ENCODE assay signal across 10 cellular contexts in genomic region chr15:33125883-33126535, GRCh38.
A peak's percentile ranks its signal among the peaks of the same experiment; 100 is the strongest.
DNase-seq lines count a peak whose midpoint lies in the region; ATAC-seq and TF ChIP-seq lines count a peak whose summit lies in the region.
"Had no signal": no experiment of that assay in that cellular context is flagged by ENCODE, and none has a peak within 500 bp of the region (broad histone marks: within the 10 kb centered on the region; RNA-seq: fewer than 3 reads in every experiment).

No MANE protein-coding gene starts in this region.

- H3K36me3 ChIP-seq in CD8-positive, alpha-beta memory T cell (ENCODE audit: insufficient read depth, low read length) = no peaks in the 10 kb centered on the region
- H3K36me3 ChIP-seq in IMR-90 (ENCODE audit: control insufficient read depth, insufficient read depth, low read length) = no peaks in the 10 kb centered on the region
- H3K36me3 ChIP-seq in naive thymus-derived CD4-positive, alpha-beta T cell (ENCODE audit: control insufficient read depth in 2 of 3, insufficient read depth in 3 of 3, low read length in 3 of 3) = no peaks in the 10 kb centered on the region
- H3K36me3 ChIP-seq: spleen, WERI-Rb-1 had no signal

- peak in 2 of 5 donors; percentile 7 to 19 for DNase-seq in CD8-positive, alpha-beta memory T cell
- no peak for DNase-seq in IMR-90
- peak in 4 of 9 donors; percentile 9 to 53 (median 22) for DNase-seq in naive thymus-derived CD4-positive, alpha-beta T cell
- no peak for DNase-seq in cerebellum (ENCODE audit: low spot score)
- no peak for DNase-seq in endothelial cell (ENCODE audit: low spot score)
- DNase-seq: spleen, WERI-Rb-1 had no signal

- H3K18ac ChIP-seq in IMR-90 (ENCODE audit: low read depth, low read length) = peak overlapping the region; percentile 39

- no peaks in the 10 kb centered on the region for H3K27me3 ChIP-seq in CD8-positive, alpha-beta memory T cell (ENCODE audit: insufficient read depth, low read length, poor library complexity, severe bottlenecking)
- H3K27me3 ChIP-seq in IMR-90 (ENCODE audit: control insufficient read depth, insufficient read depth, low read length) = no peaks in the 10 kb centered on the region
- H3K27me3 ChIP-seq in naive thymus-derived CD4-positive, alpha-beta T cell (ENCODE audit: control insufficient read depth in 2 of 2, insufficient read depth in 2 of 2, low read length in 2 of 2) = no peaks in the 10 kb centered on the region
- H3K27me3 ChIP-seq: spleen had no signal

- H4K20me1 ChIP-seq in IMR-90 (ENCODE audit: insufficient read depth, low read length) = no peaks in the 10 kb centered on the region

- H4K8ac ChIP-seq in IMR-90 (ENCODE audit: low read depth in 2 of 2, low read length in 2 of 2) = peak overlapping the region; percentile 79 to 92

- peak overlapping the region; percentile 81 for H2BK5ac ChIP-seq in IMR-90 (ENCODE audit: low read depth, low read length, poor library complexity, severe bottlenecking)

- H3K4ac ChIP-seq in IMR-90 (ENCODE audit: low read depth, low read length) = peak overlapping the region; percentile 96

- H3K4me1 ChIP-seq in CD8-positive, alpha-beta memory T cell (ENCODE audit: insufficient read depth, low read length) = peaks cover 29% of the 10 kb centered on the region
- peaks cover 3% of the 10 kb centered on the region for H3K4me1 ChIP-seq in IMR-90 (ENCODE audit: control insufficient read depth, insufficient read depth, low read length)
- H3K4me1 ChIP-seq in naive thymus-derived CD4-positive, alpha-beta T cell (ENCODE audit: control insufficient read depth in 2 of 2, insufficient read depth in 2 of 2, low read length in 2 of 2) = peaks cover 0 to 20% of the 10 kb centered on the region in 2 donors

- H3K9me3 Mint-ChIP-seq in CD8-positive, alpha-beta memory T cell = peaks cover 0 to 5% (median 0%) of the 10 kb centered on the region in 5 donors
- peaks cover 4% of the 10 kb centered on the region for H3K9me3 Mint-ChIP-seq in activated naive CD8-positive, alpha-beta T cell (ENCODE audit: low read depth)
- H3K9me3 Mint-ChIP-seq in naive thymus-derived CD4-positive, alpha-beta T cell = peaks cover 0 to 4% (median 0%) of the 10 kb centered on the region in 11 donors
- no peaks in the 10 kb centered on the region for H3K9me3 Mint-ChIP-seq in endothelial cell (ENCODE audit: unreplicated experiment)

- no peak for TF ChIP-seq RAD21 in IMR-90 (IDR thresholded peaks at IDR 0.05; ENCODE audit: low read length)

- TF ChIP-seq CTCF in IMR-90 (conservative IDR thresholded peaks at IDR 0.05; ENCODE audit: low read depth, low read length) (no peak), endothelial cell (IDR thresholded peaks at IDR 0.05; ENCODE audit: unreplicated experiment) (no peak)

- no TSS peak for BruUV-seq in IMR-90 (replicated peaks; lab: Mats Ljungman, UMichigan)

- no peak overlapping the region for H3K27ac ChIP-seq in CD8-positive, alpha-beta memory T cell (ENCODE audit: low read depth, low read length)
- peak overlapping the region; percentile 35 for H3K27ac ChIP-seq in IMR-90 (ENCODE audit: insufficient read depth, low read length)
- no peak overlapping the region for H3K27ac ChIP-seq in naive thymus-derived CD4-positive, alpha-beta T cell (ENCODE audit: low read depth, low read length)
- H3K27ac ChIP-seq: WERI-Rb-1 had no signal

- POLR2A ChIA-PET in CD8-positive, alpha-beta memory T cell (lab: Charles Lee) = no interaction called here
- POLR2A ChIA-PET in IMR-90 (lab: Charles Lee; ENCODE audit: unreplicated experiment) = no interaction called here
- POLR2A ChIA-PET in naive thymus-derived CD4-positive, alpha-beta T cell (lab: Charles Lee) = no interaction called here

- in situ Hi-C loops in IMR-90 (cut with MboI; ENCODE audit: low sequenced_read_pairs) = loop anchor here (5.0 kb wide), 1 partner anchor 34 kb away; no protein-coding TSS in a partner anchor

- dilution Hi-C loops in IMR-90 (cut with HindIII; ENCODE audit: low sequenced_read_pairs, unreplicated experiment) = no loop called here

- H4K91ac ChIP-seq in IMR-90 (ENCODE audit: insufficient read depth, low read depth, low read length) = peak overlapping the region; percentile 96

- peak overlapping the region in 6 of 7 donors; percentile 1 to 90 (median 66) for H3K4me3 Mint-ChIP-seq in CD8-positive, alpha-beta memory T cell
- H3K4me3 Mint-ChIP-seq in activated naive CD8-positive, alpha-beta T cell = peak overlapping the region; percentile 72
- peak overlapping the region in 9 of 10 donors; percentile 25 to 85 (median 71) for H3K4me3 Mint-ChIP-seq in naive thymus-derived CD4-positive, alpha-beta T cell
- no peak overlapping the region for H3K4me3 Mint-ChIP-seq in endothelial cell (ENCODE audit: unreplicated experiment)

- H3K9ac ChIP-seq in IMR-90 (ENCODE audit: low read depth, low read length) = no peak overlapping the region

- H3K9me1 ChIP-seq in IMR-90 (ENCODE audit: insufficient read depth, low read length) = peaks cover 10% of the 10 kb centered on the region

- H3K23ac ChIP-seq in IMR-90 (ENCODE audit: low read depth, low read length) = peak overlapping the region; percentile 61; the same call in 1 of the 2 replicates

- H4K5ac ChIP-seq in IMR-90 (ENCODE audit: low read depth, low read length) = peak overlapping the region; percentile 32

- H3K36me3 Mint-ChIP-seq in CD8-positive, alpha-beta memory T cell = peaks cover 0 to 4% (median 0%) of the 10 kb centered on the region in 3 donors
- no peaks in the 10 kb centered on the region for H3K36me3 Mint-ChIP-seq in activated naive CD8-positive, alpha-beta T cell
- no peaks in the 10 kb centered on the region for H3K36me3 Mint-ChIP-seq in naive thymus-derived CD4-positive, alpha-beta T cell
- H3K36me3 Mint-ChIP-seq in endothelial cell (ENCODE audit: low read depth, unreplicated experiment) = no peaks in the 10 kb centered on the region

- H2AK5ac ChIP-seq in IMR-90 (ENCODE audit: low read depth, low read length) = peak overlapping the region; percentile 96

- H3K27me3 Mint-ChIP-seq in CD8-positive, alpha-beta memory T cell = no peaks in the 10 kb centered on the region
- H3K27me3 Mint-ChIP-seq in activated naive CD8-positive, alpha-beta T cell = no peaks in the 10 kb centered on the region
- H3K27me3 Mint-ChIP-seq in naive thymus-derived CD4-positive, alpha-beta T cell = no peaks in the 10 kb centered on the region
- peaks cover 3% of the 10 kb centered on the region for H3K27me3 Mint-ChIP-seq in endothelial cell (ENCODE audit: unreplicated experiment)

- 92% methylated on average over 2 of the region's 7 CpGs; no CpG with 5 or more reads in 1 of the 2 experiments for WGBS in IMR-90 (ENCODE audit: extremely low coverage in 2 of 2, insufficient read length in 1 of 2), 2 experiments

- H3K79me1 ChIP-seq in IMR-90 (ENCODE audit: low read depth in 1 of 2, low read length in 2 of 2) = peaks cover 11 to 37% of the 10 kb centered on the region in 2 experiments

- H3K4me2 ChIP-seq in IMR-90 (ENCODE audit: low read depth, low read length) = no peak overlapping the region; the same call in none of the 2 replicates

- peak overlapping the region; percentile 91; the same call in 2 of the 3 replicates for H2BK15ac ChIP-seq in IMR-90 (ENCODE audit: low read depth, low read length)

- ATAC-seq in IMR-90 (ENCODE audit: low read depth) = peak; percentile 22
- ATAC-seq in naive thymus-derived CD4-positive, alpha-beta T cell = peak; percentile 78
- no peak for ATAC-seq in HG03520 (IDR thresholded peaks at IDR 0.05; ENCODE audit: unreplicated experiment)
- ATAC-seq in GM19324 (IDR thresholded peaks at IDR 0.05; ENCODE audit: low FRiP score, unreplicated experiment) = no peak

- peak overlapping the region; percentile 93 for H2BK20ac ChIP-seq in IMR-90 (ENCODE audit: low read depth, low read length)

- peak overlapping the region in 6 of 8 donors; percentile 52 to 90 (median 85) for H3K27ac Mint-ChIP-seq in CD8-positive, alpha-beta memory T cell
- peak overlapping the region; percentile 85 for H3K27ac Mint-ChIP-seq in activated naive CD8-positive, alpha-beta T cell
- H3K27ac Mint-ChIP-seq in naive thymus-derived CD4-positive, alpha-beta T cell = peak overlapping the region in 7 of 9 donors; percentile 21 to 96 (median 77)
- H3K27ac Mint-ChIP-seq in endothelial cell (ENCODE audit: unreplicated experiment) = no peak overlapping the region

- H2AFZ ChIP-seq in IMR-90 (replicated peaks; ENCODE audit: low read length, poor library complexity) = peak overlapping the region; percentile 75

- peak overlapping the region; percentile 97 for H3K14ac ChIP-seq in IMR-90 (replicated peaks; ENCODE audit: low read depth, low read length)

- peaks cover 13 to 39% (median 21%) of the 10 kb centered on the region in 3 donors for H3K4me1 Mint-ChIP-seq in CD8-positive, alpha-beta memory T cell
- peaks cover 28% of the 10 kb centered on the region for H3K4me1 Mint-ChIP-seq in activated naive CD8-positive, alpha-beta T cell (ENCODE audit: low read depth)
- H3K4me1 Mint-ChIP-seq in naive thymus-derived CD4-positive, alpha-beta T cell = peaks cover 10 to 52% (median 25%) of the 10 kb centered on the region in 7 donors
- peaks cover 19% of the 10 kb centered on the region for H3K4me1 Mint-ChIP-seq in endothelial cell (ENCODE audit: unreplicated experiment)

- intact Hi-C loops in IMR-90 (cut with micrococcal nuclease) = no loop called here
- intact Hi-C loops in naive thymus-derived CD4-positive, alpha-beta T cell (cut with micrococcal nuclease) = no loop called here

- peak overlapping the region; percentile 68 for H2AK9ac ChIP-seq in IMR-90 (replicated peaks; ENCODE audit: low read depth, low read length, poor library complexity)

- H2BK120ac ChIP-seq in IMR-90 (ENCODE audit: low read depth, low read length) = peak overlapping the region; percentile 97

- CTCF ChIA-PET in CD8-positive, alpha-beta memory T cell (lab: Charles Lee) = no interaction called here
- CTCF ChIA-PET in IMR-90 (lab: Yijun Ruan, JAX) = interaction anchor here (1.1 kb wide), 1 partner anchor 40 kb away, joined by 3 read pairs; no protein-coding TSS in a partner anchor
- CTCF ChIA-PET in naive thymus-derived CD4-positive, alpha-beta T cell (lab: Charles Lee) = no interaction called here

- H3K9me3 ChIP-seq in CD8-positive, alpha-beta memory T cell (ENCODE audit: low read length) = no peaks in the 10 kb centered on the region
- no peaks in the 10 kb centered on the region for H3K9me3 ChIP-seq in IMR-90 (ENCODE audit: control insufficient read depth, insufficient read depth, low read length)
- H3K9me3 ChIP-seq in naive thymus-derived CD4-positive, alpha-beta T cell (ENCODE audit: control insufficient read depth in 2 of 3, low read length in 3 of 3) = no peaks in the 10 kb centered on the region
- H3K9me3 ChIP-seq: spleen had no signal

- TF ChIP-seq POLR2A in IMR-90 (IDR thresholded peaks at IDR 0.05; ENCODE audit: low read depth, low read length) = no peak

- peak overlapping the region; percentile 37 for H3K4me3 ChIP-seq in CD8-positive, alpha-beta memory T cell (ENCODE audit: low read length)
- no peak overlapping the region for H3K4me3 ChIP-seq in IMR-90 (ENCODE audit: insufficient read depth, low read depth, low read length)
- no peak overlapping the region for H3K4me3 ChIP-seq in naive thymus-derived CD4-positive, alpha-beta T cell (ENCODE audit: low read length)
- H3K4me3 ChIP-seq: spleen had no signal

- no peak overlapping the region; the same call in 1 of the 2 replicates for H3K56ac ChIP-seq in IMR-90 (ENCODE audit: extremely low read depth, insufficient read depth, low read length)

TF ChIP-seq in IMR-90, 13 proteins besides CTCF, POLR2A, EP300 and RAD21 (continues in another document):
- TF ChIP-seq RCOR1 (IDR thresholded peaks at IDR 0.05; ENCODE audit: insufficient replicate concordance, low read length) = no peak
- TF ChIP-seq NFE2L2 (IDR thresholded peaks at IDR 0.05; ENCODE audit: low read depth, low read length) = no peak

Comparison
In these comparisons a context has a peak if more than half of its experiments do, and no peak if none do; other contexts are left out.
1. ATAC-seq: peak in IMR-90 (single experiment) and naive thymus-derived CD4-positive, alpha-beta T cell (single experiment); none in HG03520 (single experiment) and GM19324 (single experiment).